Comparison of ENCODE assay signal across 12 cellular contexts in the genomic region with DNA sequence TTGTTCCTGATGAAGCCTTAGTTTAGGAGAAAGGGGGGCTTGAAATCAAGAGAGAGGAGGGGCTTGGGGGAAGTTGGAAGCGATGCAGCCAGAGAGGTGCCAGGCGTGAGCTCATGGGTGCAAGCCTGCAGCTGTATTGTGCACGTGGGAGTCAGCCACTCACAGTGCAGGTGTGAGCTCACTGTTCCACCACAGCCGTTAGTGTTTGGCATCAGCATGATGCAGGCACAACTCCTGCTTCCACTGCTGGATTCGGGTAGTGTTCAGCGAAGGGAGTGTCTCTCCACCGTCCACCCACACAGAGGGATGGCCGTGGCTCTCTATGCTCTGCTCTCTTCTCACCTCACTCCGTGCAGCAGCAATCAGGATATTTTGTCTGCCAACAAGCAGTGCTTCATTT.
DNase-seq lines count a peak whose midpoint lies in the region; ATAC-seq and TF ChIP-seq lines count a peak whose summit lies in the region.
"Had no signal": no experiment of that assay in that cellular context is flagged by ENCODE, and none has a peak within 500 bp of the region (broad histone marks: within the 10 kb centered on the region; RNA-seq: fewer than 3 reads in every experiment).

No MANE protein-coding gene starts in this region.

- peak overlapping the region; percentile 48 to 80 for H3K27ac ChIP-seq in breast epithelium
- H3K27ac ChIP-seq: transverse colon had no signal

- no peak overlapping the region for H3K4me3 ChIP-seq in breast epithelium
- H3K4me3 ChIP-seq: transverse colon had no signal

- no peak overlapping the region for H3K4me3 Mint-ChIP-seq in MCF 10A (ENCODE audit: unreplicated experiment)
- no peak overlapping the region for H3K4me3 Mint-ChIP-seq in activated T-cell treated with anti-CD3 and anti-CD28 coated beads, Interleukin-2, amount 50 U/mL, for 24 hours
- H3K4me3 Mint-ChIP-seq in stimulated activated naive CD8-positive, alpha-beta T cell treated with anti-CD3 and anti-CD28 coated beads, Interleukin-15, Interleukin-2, amounts not matched to agents 100 ng/mL and 50 ng/mL, for 24 hours = peak overlapping the region; percentile 58

- POLR2A ChIA-PET in MCF 10A (lab: Yijun Ruan, JAX) = no interaction called here

- H3K36me3 ChIP-seq in breast epithelium = no peaks in the 10 kb centered on the region
- H3K36me3 ChIP-seq: transverse colon had no signal

- CTCF ChIA-PET in MCF 10A (lab: Yijun Ruan, JAX) = interaction anchor here (0.6 to 1.6 kb wide), 6 partner anchors 10 to 457 kb away, joined by 3 to 4 read pairs (median 3); no protein-coding TSS in a partner anchor

- H3K27ac Mint-ChIP-seq in MCF 10A (ENCODE audit: low read depth, unreplicated experiment) = no peak overlapping the region
- peak overlapping the region; percentile 77 for H3K27ac Mint-ChIP-seq in activated T-cell treated with anti-CD3 and anti-CD28 coated beads, Interleukin-2, amount 50 U/mL, for 24 hours
- H3K27ac Mint-ChIP-seq in stimulated activated naive CD8-positive, alpha-beta T cell treated with anti-CD3 and anti-CD28 coated beads, Interleukin-15, Interleukin-2, amounts not matched to agents 100 ng/mL and 50 ng/mL, for 24 hours = peak overlapping the region; percentile 78

- H3K4me1 Mint-ChIP-seq in MCF 10A (ENCODE audit: insufficient read depth, unreplicated experiment) = peaks cover 7% of the 10 kb centered on the region
- H3K4me1 Mint-ChIP-seq in activated T-cell treated with anti-CD3 and anti-CD28 coated beads, Interleukin-2, amount 50 U/mL, for 24 hours (ENCODE audit: low read depth) = peaks cover 73% of the 10 kb centered on the region
- peaks cover 70% of the 10 kb centered on the region for H3K4me1 Mint-ChIP-seq in stimulated activated naive CD8-positive, alpha-beta T cell treated with anti-CD3 and anti-CD28 coated beads, Interleukin-15, Interleukin-2, amounts not matched to agents 100 ng/mL and 50 ng/mL, for 24 hours (ENCODE audit: low read depth)

- TF ChIP-seq POLR2A in breast epithelium (IDR thresholded peaks at IDR 0.05) = no peak

- H3K9me3 ChIP-seq in breast epithelium = no peaks in the 10 kb centered on the region

- H3K27me3 Mint-ChIP-seq in MCF 10A (ENCODE audit: insufficient read depth, unreplicated experiment) = no peaks in the 10 kb centered on the region
- no peaks in the 10 kb centered on the region for H3K27me3 Mint-ChIP-seq in activated T-cell treated with anti-CD3 and anti-CD28 coated beads, Interleukin-2, amount 50 U/mL, for 24 hours
- no peaks in the 10 kb centered on the region for H3K27me3 Mint-ChIP-seq in stimulated activated naive CD8-positive, alpha-beta T cell treated with anti-CD3 and anti-CD28 coated beads, Interleukin-15, Interleukin-2, amounts not matched to agents 100 ng/mL and 50 ng/mL, for 24 hours

- H3K27me3 ChIP-seq in breast epithelium = no peaks in the 10 kb centered on the region
- H3K27me3 ChIP-seq: transverse colon had no signal

- no peaks in the 10 kb centered on the region for H3K9me3 Mint-ChIP-seq in MCF 10A (ENCODE audit: unreplicated experiment)
- H3K9me3 Mint-ChIP-seq in activated T-cell treated with anti-CD3 and anti-CD28 coated beads, Interleukin-2, amount 50 U/mL, for 24 hours = peaks cover 16% of the 10 kb centered on the region
- H3K9me3 Mint-ChIP-seq in stimulated activated naive CD8-positive, alpha-beta T cell treated with anti-CD3 and anti-CD28 coated beads, Interleukin-15, Interleukin-2, amounts not matched to agents 100 ng/mL and 50 ng/mL, for 24 hours = peaks cover 21% of the 10 kb centered on the region

- no peaks in the 10 kb centered on the region for H3K36me3 Mint-ChIP-seq in MCF 10A (ENCODE audit: insufficient read depth, unreplicated experiment)
- H3K36me3 Mint-ChIP-seq in activated T-cell treated with anti-CD3 and anti-CD28 coated beads, Interleukin-2, amount 50 U/mL, for 24 hours (ENCODE audit: low read depth) = peaks cover 39% of the 10 kb centered on the region
- peaks cover 40% of the 10 kb centered on the region for H3K36me3 Mint-ChIP-seq in stimulated activated naive CD8-positive, alpha-beta T cell treated with anti-CD3 and anti-CD28 coated beads, Interleukin-15, Interleukin-2, amounts not matched to agents 100 ng/mL and 50 ng/mL, for 24 hours (ENCODE audit: low read depth)

- BruUV-seq in MCF 10A (replicated peaks; lab: Mats Ljungman, UMichigan) = no TSS peak

- TF ChIP-seq CTCF in breast epithelium (IDR thresholded peaks at IDR 0.05) = no peak
- TF ChIP-seq CTCF in MCF 10A (IDR thresholded peaks at IDR 0.05; ENCODE audit: unreplicated experiment) = no peak

- intact Hi-C loops in breast epithelium (cut with DNase I; ENCODE audit: low total_unique reads) (no loop called here), MCF 10A (cut with micrococcal nuclease) (loop anchor here (10.0 kb wide), 1 partner anchor 165 kb away; no protein-coding TSS in a partner anchor), head of caudate nucleus (cut with DNase I) (loop anchor here (10.0 kb wide), 1 partner anchor 185 kb away; no protein-coding TSS in a partner anchor)

- peaks cover 0 to 12% of the 10 kb centered on the region in 2 donors for H3K4me1 ChIP-seq in breast epithelium

- no peak for DNase-seq in breast epithelium (ENCODE audit: low spot score in 2 of 2)
- DNase-seq in MCF 10A (ENCODE audit: unreplicated experiment) = no peak
- peak; percentile 52 for DNase-seq in activated T-cell treated with anti-CD3 and anti-CD28 coated beads, Interleukin-2, amount 50 U/mL, for 24 hours
- peak in 41 of 42 donors; percentile 37 to 88 (median 64) for DNase-seq in head of caudate nucleus
- DNase-seq in D341Med (ENCODE audit: low spot score) = no peak
- no peak for DNase-seq in NCI-H187 treated with DMSO at 0.1 percent for 48 hours (lab: John Stamatoyannopoulos, UW)
- DNase-seq: cerebellar nuclear complex, NCI-H2171 treated with DMSO at 0.1 percent for 48 hours, PC-3, transverse colon had no signal

- no peak for ATAC-seq in GM19467 (IDR thresholded peaks at IDR 0.05; ENCODE audit: unreplicated experiment)
- ATAC-seq: PC-3 had no signal

Comparison
In these comparisons a context has a peak if more than half of its experiments do, and no peak if none do; other contexts are left out.
1. DNase-seq: peak in activated T-cell treated with anti-CD3 and anti-CD28 coated beads, Interleukin-2, amount 50 U/mL, for 24 hours (single experiment) and head of caudate nucleus (41 of 42); none in breast epithelium (0 of 2), MCF 10A (single experiment), D341Med (single experiment) and NCI-H187 treated with DMSO at 0.1 percent for 48 hours (single experiment).